8 cellular contexts compared by ENCODE assay signal in genomic region chr3:136196401-136197158, GRCh38. TPM values are rescaled to one million over a fixed set of nuclear protein-coding genes. Genes with fewer than 3 reads are reported as not detected.
DNase-seq lines count a peak whose midpoint lies in the region; ATAC-seq, FAIRE-seq and TF ChIP-seq lines count a peak whose summit lies in the region.

No MANE protein-coding gene starts in this region.

- no peaks in the 10 kb centered on the region for H3K9me3 ChIP-seq in kidney (ENCODE audit: control insufficient read depth in 1 of 2, low read length in 2 of 2)

- DNase-seq in Ammon's horn (ENCODE audit: low spot score) (peak; percentile 99), NCI-H460 (ENCODE audit: extremely low read depth, low read depth) (peak; percentile 99), cerebellum (ENCODE audit: low spot score) (peak; percentile 95), kidney (peak; percentile 100)
- peak; percentile 98 for DNase-seq in activated CD4-positive, alpha-beta T cell treated with anti-CD3 and anti-CD28 coated beads for 1 hour
- peak; percentile 97 to 99 for DNase-seq in stimulated activated CD4-positive, alpha-beta T cell treated with anti-CD3 and anti-CD28 coated beads, Interleukin-15, amount 100 ng/mL, for 1 hour (ENCODE audit: low read depth in 1 of 2, low spot score in 1 of 2)

- peak; percentile 74 for ATAC-seq in HG03432 (IDR thresholded peaks at IDR 0.05; ENCODE audit: unreplicated experiment)

- peaks cover 3 to 16% of the 10 kb centered on the region in 2 donors for H3K4me1 ChIP-seq in kidney (ENCODE audit: control insufficient read depth in 1 of 2, insufficient read depth in 1 of 2, low read depth in 1 of 2, low read length in 2 of 2)

- intact Hi-C loops in kidney (cut with DNase I): no loop called here

- H3K4me3 ChIP-seq in kidney (ENCODE audit: low read length in 2 of 2): peak overlapping the region; percentile 69 to 83

- no peaks in the 10 kb centered on the region for H3K36me3 ChIP-seq in kidney (ENCODE audit: control insufficient read depth in 1 of 2, insufficient read depth in 2 of 2, low read length in 2 of 2)

- TF ChIP-seq POLR2A in GM19193 (IDR thresholded peaks at IDR 0.05; ENCODE audit: extremely low read depth, insufficient read depth, insufficient read length): peak; percentile 82

- H3K9ac ChIP-seq in kidney (ENCODE audit: low read length in 2 of 2): peak overlapping the region; percentile 56 to 78

- H3K27ac ChIP-seq in kidney (ENCODE audit: low read depth in 2 of 2, low read length in 2 of 2): peak overlapping the region; percentile 98 to 100

- no peak for TF ChIP-seq CTCF in kidney (IDR thresholded peaks at IDR 0.05; ENCODE audit: borderline replicate concordance, extremely low read depth, insufficient read depth)

- FAIRE-seq in kidney (lab: Jason Lieb, UNC): no peak

RNA-seq across cellular contexts. Expression of gene MSL2, which starts 0.4 kb away (rescaled TPM):
- 11.3 and 13.1 TPM in 2 replicates for total RNA-seq in NCI-H460 (2014; rRNA removed; shearing (Covaris generic))
- 2.6 and 9.4 TPM in 2 replicates for polyA plus RNA-seq in NCI-H460 (2014; cell fraction: nucleus; rRNA removed)
- total RNA-seq in cerebellum: 36.3 TPM
- 37.1 TPM for total RNA-seq in kidney
- polyA plus RNA-seq in kidney (ENCODE audit: insufficient read depth, low read depth, low replicate concordance): 7.2 TPM

RNA-seq across cellular contexts. Expression of gene PCCB, which starts 53.6 kb away (rescaled TPM):
- total RNA-seq in NCI-H460 (2014; rRNA removed; shearing (Covaris generic)): 91.1 and 106 TPM in 2 replicates
- 55.8 and 61.4 TPM in 2 replicates for polyA plus RNA-seq in NCI-H460 (2014; cell fraction: nucleus; rRNA removed)
- 31.8 TPM for total RNA-seq in cerebellum
- 37.1 TPM for total RNA-seq in kidney
- 90.0 TPM for polyA plus RNA-seq in kidney (ENCODE audit: insufficient read depth, low read depth, low replicate concordance)

Comparison
In these comparisons a context has a peak if more than half of its experiments do, and no peak if none do; other contexts are left out.
1. Peak in every context shown above with its lines: DNase-seq, ATAC-seq, H3K4me3 ChIP-seq and H3K27ac ChIP-seq.